In genomic region chr22:21042978-21043855, GRCh38 we compare ENCODE assay signal across 16 cellular contexts. TPM values are rescaled to one million over a fixed set of nuclear protein-coding genes. Genes with fewer than 3 reads are reported as not detected.
DNase-seq lines count a peak whose midpoint lies in the region; ATAC-seq and TF ChIP-seq lines count a peak whose summit lies in the region.
"Had no signal": no experiment of that assay in that cellular context is flagged by ENCODE, and none has a peak within 500 bp of the region (broad histone marks: within the 10 kb centered on the region; RNA-seq: fewer than 3 reads in every experiment).

No MANE protein-coding gene starts in this region.

- POLR2A ChIA-PET in SK-N-SH (lab: Yijun Ruan, JAX) (no interaction called here), GM10248 (lab: Yijun Ruan, JAX) (no interaction called here)

- 92% methylated on average over 6 of the region's 6 CpGs for WGBS in SK-N-SH (ENCODE audit: low lambda C conversion rate)

- H3K27ac Mint-ChIP-seq in type B pancreatic cell = no peak overlapping the region
- H3K27ac Mint-ChIP-seq: activated CD4-positive, alpha-beta T cell treated with anti-CD3 and anti-CD28 coated beads, Interleukin-2, amount 10 ng/mL, durations not matched to agents 24 days and 14 days had no signal

- no peak for TF ChIP-seq EP300 in SK-N-SH (IDR thresholded peaks at IDR 0.05; ENCODE audit: borderline replicate concordance in 1 of 2, low read depth in 1 of 2, low read length in 1 of 2)

- H3K4me3 Mint-ChIP-seq in type B pancreatic cell = peak overlapping the region; percentile 30
- H3K4me3 Mint-ChIP-seq: activated CD4-positive, alpha-beta T cell treated with anti-CD3 and anti-CD28 coated beads, Interleukin-2, amount 10 ng/mL, durations not matched to agents 24 days and 14 days; natural killer cell had no signal

- H3K4me1 Mint-ChIP-seq in type B pancreatic cell (ENCODE audit: unreplicated experiment) = peaks cover 20% of the 10 kb centered on the region

- no peaks in the 10 kb centered on the region for H3K9me3 ChIP-seq in SK-N-SH
- H3K9me3 ChIP-seq: A549, thyroid gland had no signal

- no peak overlapping the region for H3K9ac ChIP-seq in SK-N-SH

- no peaks in the 10 kb centered on the region for H3K36me3 ChIP-seq in SK-N-SH (replicated peaks in 1 of 2; ENCODE audit: control insufficient read depth in 1 of 2, insufficient read depth in 2 of 2, low read length in 1 of 2)
- H3K36me3 ChIP-seq: thyroid gland had no signal

- no peak overlapping the region for H3K4me2 ChIP-seq in SK-N-SH
- H3K4me2 ChIP-seq: A549 had no signal

- no peaks in the 10 kb centered on the region for H3K9me2 ChIP-seq in SK-N-SH

- H3K4me1 ChIP-seq in SK-N-SH (ENCODE audit: control insufficient read depth in 1 of 2, insufficient read depth in 2 of 2, low read depth in 1 of 2, low read length in 1 of 2) = peaks cover 14 to 36% of the 10 kb centered on the region in 2 experiments; a peak in 3 of 4 replicates

- H3K9me3 Mint-ChIP-seq in type B pancreatic cell = no peaks in the 10 kb centered on the region
- H3K9me3 Mint-ChIP-seq: activated CD4-positive, alpha-beta T cell treated with anti-CD3 and anti-CD28 coated beads, Interleukin-2, amount 10 ng/mL, durations not matched to agents 24 days and 14 days; natural killer cell had no signal

- CTCF ChIA-PET in SK-N-SH (lab: Yijun Ruan, JAX) (no interaction called here), GM10248 (lab: Yijun Ruan, JAX) (interaction anchor here (1.0 kb wide), 1 partner anchor 22 kb away, joined by 3 read pairs; no protein-coding TSS in a partner anchor)

- intact Hi-C loops in left colon (cut with DNase I, micrococcal nuclease) = no loop called here

- no peak for TF ChIP-seq RAD21 in SK-N-SH (IDR thresholded peaks at IDR 0.05; ENCODE audit: low read length)

- no peak overlapping the region for H3K27ac ChIP-seq in SK-N-SH (ENCODE audit: low read depth in 2 of 2, low read length in 1 of 2)
- H3K27ac ChIP-seq: thyroid gland had no signal

- H3K79me2 ChIP-seq in SK-N-SH (ENCODE audit: insufficient read depth) = no peaks in the 10 kb centered on the region

- TF ChIP-seq CTCF in SK-N-SH (IDR thresholded peaks at IDR 0.05) (no peak), type B pancreatic cell (conservative IDR thresholded peaks at IDR 0.05) (no peak), GM10248 (IDR thresholded peaks at IDR 0.05; ENCODE audit: control extremely low read depth, extremely low read depth, low read depth, missing control alignments) (no peak)

- no peaks in the 10 kb centered on the region for H4K20me1 ChIP-seq in SK-N-SH (ENCODE audit: insufficient read depth)

- H3K27me3 Mint-ChIP-seq in type B pancreatic cell = no peaks in the 10 kb centered on the region

- H3K4me3 ChIP-seq in SK-N-SH (ENCODE audit: low read depth in 2 of 2, low read length in 1 of 2) = no peak overlapping the region
- H3K4me3 ChIP-seq: A549, thyroid gland had no signal

- no peaks in the 10 kb centered on the region for H3K27me3 ChIP-seq in SK-N-SH (ENCODE audit: insufficient read depth)
- H3K27me3 ChIP-seq: thyroid gland had no signal

- no peak overlapping the region for H2AFZ ChIP-seq in SK-N-SH (ENCODE audit: low read depth)

- H3K36me3 Mint-ChIP-seq in type B pancreatic cell = no peaks in the 10 kb centered on the region
- H3K36me3 Mint-ChIP-seq: natural killer cell had no signal

- peaks cover 10% of the 10 kb centered on the region for H3F3A ChIP-seq in SK-N-SH (replicated peaks; ENCODE audit: insufficient read depth)

- DNase-seq in SK-N-SH = no peak
- peak; percentile 55 for DNase-seq in RPMI7951 (ENCODE audit: low read depth)
- peak; percentile 35 to 48 for DNase-seq in left colon
- DNase-seq in type B pancreatic cell (ENCODE audit: extremely low spot score, unreplicated experiment) = no peak
- no peak for DNase-seq in NCI-H526 (lab: John Stamatoyannopoulos, UW)
- DNase-seq in GM10248 (ENCODE audit: extremely low spot score) = no peak
- DNase-seq in SK-N-DZ (ENCODE audit: low spot score) = no peak
- DNase-seq: activated CD4-positive, alpha-beta T cell treated with anti-CD3 and anti-CD28 coated beads, Interleukin-2, amount 10 ng/mL, durations not matched to agents 24 days and 14 days; DMS153; effector CD8-positive, alpha-beta T cell; natural killer cell; stimulated activated CD4-positive, alpha-beta T cell treated with anti-CD3 and anti-CD28 coated beads, Interleukin-12 subunit alpha, Interleukin-12 subunit beta, amount 100 ng/mL, for 4 hours; thyroid gland had no signal

- ATAC-seq in SK-N-SH treated with all-trans-retinoic acid at 6 μM for 48 hours (no peak), left colon (peak; percentile 76)
- ATAC-seq: A549, natural killer cell had no signal

TF ChIP-seq in SK-N-SH, 30 proteins besides CTCF, POLR2A, EP300 and RAD21:
- TF ChIP-seq CHD2 (IDR thresholded peaks at IDR 0.05; ENCODE audit: low read length, partially characterized antibody) = no peak
- 0 out of 2 replicates have a peak, but pooled peaks have one; percentile 25 for TF ChIP-seq TCF12 (IDR thresholded peaks at IDR 0.05)
- TF ChIP-seq MXI1 (IDR thresholded peaks at IDR 0.05; ENCODE audit: low read depth, low read length) = no peak
- TF ChIP-seq TEAD4 (IDR thresholded peaks at IDR 0.05; ENCODE audit: borderline replicate concordance, insufficient read depth) = no peak
- TF ChIP-seq POLR2AphosphoS5 (IDR thresholded peaks at IDR 0.05; ENCODE audit: low read depth, low read length) = no peak
- TF ChIP-seq SIN3A (IDR thresholded peaks at IDR 0.05; ENCODE audit: borderline replicate concordance, low read depth, low read length) = no peak

TF ChIP-seq in SK-N-SH treated with all-trans-retinoic acid at 6 μM for 48 hours, 23 proteins besides CTCF, POLR2A, EP300 and RAD21 (continues in another document):
- TF ChIP-seq ZNF70 (CRISPR knock-in tag; IDR thresholded peaks at IDR 0.05) (no peak), ZNF565 (CRISPR knock-in tag; conservative IDR thresholded peaks at IDR 0.05; ENCODE audit: low read depth) (no peak), CSRNP3 (CRISPR knock-in tag; IDR thresholded peaks at IDR 0.05) (no peak), ZC3H10 (CRISPR knock-in tag; IDR thresholded peaks at IDR 0.05) (no peak), ZNF8 (CRISPR knock-in tag; IDR thresholded peaks at IDR 0.05) (no peak), CSDC2 (CRISPR knock-in tag; IDR thresholded peaks at IDR 0.05) (no peak), ARNTL (CRISPR knock-in tag; IDR thresholded peaks at IDR 0.05; ENCODE audit: borderline replicate concordance, low read depth) (no peak)

RNA-seq across cellular contexts. Expression of gene LRRC74B, which starts 2.5 kb away (rescaled TPM):
- 0.02 and 0.03 TPM in 2 replicates for polyA plus RNA-seq in SK-N-SH (2012; rRNA removed)
- not detected in 2 replicates for polyA plus RNA-seq in SK-N-SH (2012; cell fraction: cytosol; rRNA removed)
- polyA plus RNA-seq in SK-N-SH (2012; cell fraction: nucleus; rRNA removed) = 0.18 and 0.22 TPM in 2 replicates
- under 0.01 TPM in 1 of 2 replicates, not detected in the other for total RNA-seq in RPMI7951 (2014; rRNA removed; shearing (Covaris generic))
- total RNA-seq in left colon (under 1 TPM in 1 of 2 donors, not detected in 1; 0.18 TPM), type B pancreatic cell (ENCODE audit: low replicate concordance) (0.65 TPM in 1 of 2 replicates, not detected in the other)
- polyA plus RNA-seq in SK-N-DZ (2014; cell fraction: cytosol; rRNA removed) = 0.06 TPM in 1 of 2 replicates, not detected in the other
- polyA plus RNA-seq in SK-N-DZ (2014; cell fraction: nucleus; rRNA removed) = not detected in 2 replicates
- total RNA-seq: activated CD4-positive, alpha-beta T cell treated with anti-CD3 and anti-CD28 coated beads, Interleukin-2, amount 10 ng/mL, durations not matched to agents 24 days and 14 days; T-helper 1 cell treated with Interleukin-12 subunit alpha and Interleukin-12 subunit beta and Interleukin-4 antibody, amounts not matched to agents 30 ng/mL and 1 ng/mL, for 36 hours; thyroid gland had no signal

RNA-seq across cellular contexts. Expression of gene SLC7A4, which starts 10.9 kb away (rescaled TPM):
- polyA plus RNA-seq in SK-N-SH (2012; rRNA removed) = 0.02 TPM in 1 of 2 replicates, not detected in the other
- 0.01 and 0.04 TPM in 2 replicates for polyA plus RNA-seq in SK-N-SH (2012; cell fraction: cytosol; rRNA removed)
- 0.07 and 0.11 TPM in 2 replicates for polyA plus RNA-seq in SK-N-SH (2012; cell fraction: nucleus; rRNA removed)
- total RNA-seq in RPMI7951 (2014; rRNA removed; shearing (Covaris generic)) = not detected in 2 replicates
- 1 to 10 TPM; 4.0 to 4.9 TPM for total RNA-seq in left colon
- total RNA-seq in type B pancreatic cell (ENCODE audit: low replicate concordance) = 3.3 and 6.7 TPM in 2 replicates
- 0.29 TPM in 1 of 2 replicates, not detected in the other for polyA plus RNA-seq in SK-N-DZ (2014; cell fraction: cytosol; rRNA removed)
- polyA plus RNA-seq in SK-N-DZ (2014; cell fraction: nucleus; rRNA removed) = 0.09 and 0.19 TPM in 2 replicates
- total RNA-seq: activated CD4-positive, alpha-beta T cell treated with anti-CD3 and anti-CD28 coated beads, Interleukin-2, amount 10 ng/mL, durations not matched to agents 24 days and 14 days; natural killer cell; T-helper 1 cell treated with Interleukin-12 subunit alpha and Interleukin-12 subunit beta and Interleukin-4 antibody, amounts not matched to agents 30 ng/mL and 1 ng/mL, for 36 hours had no signal
- polyA plus RNA-seq: A549 had no signal

RNA-seq across cellular contexts. Expression of gene P2RX6, which starts 28.3 kb away (rescaled TPM):
- 7.1 and 12.9 TPM in 2 replicates for polyA plus RNA-seq in SK-N-SH (2012; rRNA removed)
- 1.4 and 2.6 TPM in 2 replicates for polyA plus RNA-seq in SK-N-SH (2012; cell fraction: cytosol; rRNA removed)
- polyA plus RNA-seq in SK-N-SH (2012; cell fraction: nucleus; rRNA removed) = 78.5 and 91.0 TPM in 2 replicates
- 7.8 and 10.6 TPM in 2 replicates for total RNA-seq in RPMI7951 (2014; rRNA removed; shearing (Covaris generic))
- total RNA-seq in left colon (1 to 10 TPM in 1 of 2 donors, under 1 TPM in 1; 0.73 to 1.5 TPM), type B pancreatic cell (ENCODE audit: low replicate concordance) (0.71 and 2.8 TPM in 2 replicates)
- polyA plus RNA-seq in SK-N-DZ (2014; cell fraction: cytosol; rRNA removed) = 0.71 and 0.73 TPM in 2 replicates
- 5.6 and 7.9 TPM in 2 replicates for polyA plus RNA-seq in SK-N-DZ (2014; cell fraction: nucleus; rRNA removed)
- total RNA-seq: activated CD4-positive, alpha-beta T cell treated with anti-CD3 and anti-CD28 coated beads, Interleukin-2, amount 10 ng/mL, durations not matched to agents 24 days and 14 days had no signal

RNA-seq across cellular contexts. Expression of gene THAP7, which starts 41.3 kb away (rescaled TPM):
- polyA plus RNA-seq in SK-N-SH (2012; rRNA removed) = 26.3 and 32.0 TPM in 2 replicates
- 13.8 and 18.1 TPM in 2 replicates for polyA plus RNA-seq in SK-N-SH (2012; cell fraction: cytosol; rRNA removed)
- polyA plus RNA-seq in SK-N-SH (2012; cell fraction: nucleus; rRNA removed) = 74.4 and 90.6 TPM in 2 replicates
- 41.1 and 41.4 TPM in 2 replicates for total RNA-seq in RPMI7951 (2014; rRNA removed; shearing (Covaris generic))
- total RNA-seq in left colon (10 to 100 TPM; 18.1 to 20.0 TPM), type B pancreatic cell (ENCODE audit: low replicate concordance) (16.9 and 26.4 TPM in 2 replicates)
- polyA plus RNA-seq in SK-N-DZ (2014; cell fraction: cytosol; rRNA removed) = 45.0 and 48.4 TPM in 2 replicates
- polyA plus RNA-seq in SK-N-DZ (2014; cell fraction: nucleus; rRNA removed) = 81.3 and 92.9 TPM in 2 replicates

Comparison
In these comparisons a context has a peak if more than half of its experiments do, and no peak if none do; other contexts are left out.
1. DNase-seq: peak in RPMI7951 (single experiment) and left colon (2 of 2); none in SK-N-SH (single experiment), type B pancreatic cell (single experiment), NCI-H526 (0 of 2), GM10248 (single experiment) and SK-N-DZ (single experiment).